2 cellular contexts compared by ENCODE assay signal in genomic region chr3:51500632-51501131, GRCh38.
TF ChIP-seq lines count a peak whose summit lies in the region.

No MANE protein-coding gene starts in this region.

TF ChIP-seq in SK-N-SH, 30 proteins besides CTCF, POLR2A, EP300 and RAD21 (continued from another document):
- TF ChIP-seq MAX (IDR thresholded peaks at IDR 0.05; ENCODE audit: low read depth) (no peak), TAF1 (IDR thresholded peaks at IDR 0.05; ENCODE audit: borderline replicate concordance, low read depth, low read length) (no peak), FOSL2 (IDR thresholded peaks at IDR 0.05; ENCODE audit: borderline replicate concordance, low read depth) (no peak), EZH2phosphoT487 (IDR thresholded peaks at IDR 0.05; ENCODE audit: borderline replicate concordance, low read depth) (no peak), USF1 (IDR thresholded peaks at IDR 0.05; ENCODE audit: borderline replicate concordance, low read depth) (no peak)

TF ChIP-seq in SK-N-SH treated with all-trans-retinoic acid at 6 μM for 48 hours, 23 proteins besides CTCF, POLR2A, EP300 and RAD21 (continued from another document):
- no peak for TF ChIP-seq TSHZ2 (CRISPR knock-in tag; IDR thresholded peaks at IDR 0.05)
- TF ChIP-seq TCF4 (CRISPR knock-in tag; IDR thresholded peaks at IDR 0.05; ENCODE audit: borderline replicate concordance) = no peak
- TF ChIP-seq OSR1 (CRISPR knock-in tag; IDR thresholded peaks at IDR 0.05) = no peak
- no peak for TF ChIP-seq PATZ1 (CRISPR knock-in tag; IDR thresholded peaks at IDR 0.05; ENCODE audit: borderline replicate concordance)
- TF ChIP-seq BACH2 (CRISPR knock-in tag; IDR thresholded peaks at IDR 0.05; ENCODE audit: borderline replicate concordance) = no peak
- TF ChIP-seq POU6F1 (CRISPR knock-in tag; IDR thresholded peaks at IDR 0.05; ENCODE audit: borderline replicate concordance, low read depth) = no peak
- TF ChIP-seq ARNTL (CRISPR knock-in tag; IDR thresholded peaks at IDR 0.05; ENCODE audit: borderline replicate concordance, low read depth) = no peak
- no peak for TF ChIP-seq ZNF565 (CRISPR knock-in tag; conservative IDR thresholded peaks at IDR 0.05; ENCODE audit: low read depth)
